In the genomic region with DNA sequence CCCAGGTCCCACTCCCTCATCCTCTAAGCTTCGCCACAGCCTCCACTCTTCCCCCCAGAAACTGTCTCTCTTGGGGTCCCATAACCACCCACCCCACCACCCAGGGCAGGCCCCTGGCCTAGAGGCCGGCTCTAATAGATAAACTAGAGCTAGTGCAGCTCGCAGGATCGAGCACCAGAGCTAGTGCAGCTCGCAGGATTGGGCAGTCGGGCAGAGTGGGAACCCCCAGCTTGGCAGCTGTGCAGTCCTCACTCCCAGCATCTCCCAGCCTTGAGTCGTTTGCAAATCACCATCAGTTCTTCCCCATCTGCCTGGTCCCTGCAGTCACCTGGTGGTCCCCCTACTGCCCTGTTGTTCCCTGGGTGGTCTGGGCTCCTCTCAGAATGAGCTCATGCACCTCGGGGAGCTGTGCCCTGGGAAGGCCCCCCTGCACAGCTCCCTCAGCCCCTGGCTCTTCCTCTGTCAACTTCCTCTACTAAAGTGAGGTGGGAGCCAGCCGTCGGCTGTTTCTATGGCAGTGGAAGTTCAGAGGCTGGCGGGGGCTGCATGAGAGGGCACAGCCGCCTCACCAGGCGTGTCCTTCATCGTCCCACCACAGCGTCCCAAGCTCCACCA, we compare ENCODE assay signal across 1 cellular context.
TF ChIP-seq lines count a peak whose summit lies in the region.

No MANE protein-coding gene starts in this region.

TF ChIP-seq in HepG2, 621 proteins besides CTCF, POLR2A, EP300 and RAD21:
- TF ChIP-seq ZNF335 (CRISPR knock-in tag; IDR thresholded peaks at IDR 0.05): no peak
- TF ChIP-seq, protein P1, sequence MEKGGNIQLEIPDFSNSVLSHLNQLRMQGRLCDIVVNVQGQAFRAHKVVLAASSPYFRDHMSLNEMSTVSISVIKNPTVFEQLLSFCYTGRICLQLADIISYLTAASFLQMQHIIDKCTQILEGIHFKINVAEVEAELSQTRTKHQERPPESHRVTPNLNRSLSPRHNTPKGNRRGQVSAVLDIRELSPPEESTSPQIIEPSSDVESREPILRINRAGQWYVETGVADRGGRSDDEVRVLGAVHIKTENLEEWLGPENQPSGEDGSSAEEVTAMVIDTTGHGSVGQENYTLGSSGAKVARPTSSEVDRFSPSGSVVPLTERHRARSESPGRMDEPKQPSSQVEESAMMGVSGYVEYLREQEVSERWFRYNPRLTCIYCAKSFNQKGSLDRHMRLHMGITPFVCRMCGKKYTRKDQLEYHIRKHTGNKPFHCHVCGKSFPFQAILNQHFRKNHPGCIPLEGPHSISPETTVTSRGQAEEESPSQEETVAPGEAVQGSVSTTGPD (CRISPR knock-in tag; IDR thresholded peaks at IDR 0.05): 0 out of 2 replicates have a peak, but pooled peaks have one; percentile 32
